Comparison of ENCODE assay signal across 16 cellular contexts in the genomic region with DNA sequence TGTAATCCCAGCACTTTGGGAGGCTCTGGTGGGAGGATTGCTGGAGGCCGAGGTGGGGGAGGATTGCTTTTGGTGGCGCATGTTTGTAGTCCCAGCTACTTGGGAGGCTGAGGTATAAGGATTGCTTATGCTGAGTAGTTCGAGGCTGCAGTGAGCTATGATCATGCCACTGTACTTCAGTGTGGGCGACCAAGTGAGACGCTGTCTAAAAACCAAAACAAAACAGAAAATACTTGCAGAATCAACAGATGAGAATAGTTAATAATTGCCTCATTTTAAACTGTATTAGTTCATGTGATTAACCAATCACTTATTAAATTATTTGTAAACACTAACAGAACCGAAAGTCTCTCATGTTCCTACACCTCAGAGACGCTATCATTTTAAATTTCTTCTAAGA.
DNase-seq lines count a peak whose midpoint lies in the region; ATAC-seq lines count a peak whose summit lies in the region.
"Had no signal": no experiment of that assay in that cellular context is flagged by ENCODE, and none has a peak within 500 bp of the region (broad histone marks: within the 10 kb centered on the region; RNA-seq: fewer than 3 reads in every experiment).

No MANE protein-coding gene starts in this region.

- no peaks in the 10 kb centered on the region for H3K4me1 Mint-ChIP-seq in stimulated activated effector memory CD8-positive, alpha-beta T cell treated with anti-CD3 and anti-CD28 coated beads, Interleukin-12 subunit alpha, Interleukin-12 subunit beta, amount 100 ng/mL, for 72 hours
- H3K4me1 Mint-ChIP-seq: naive thymus-derived CD4-positive, alpha-beta T cell had no signal

- H3K9me3 Mint-ChIP-seq in stimulated activated effector memory CD8-positive, alpha-beta T cell treated with anti-CD3 and anti-CD28 coated beads, Interleukin-12 subunit alpha, Interleukin-12 subunit beta, amount 100 ng/mL, for 72 hours, result no peaks in the 10 kb centered on the region

- DNase-seq in SW 1271 (lab: John Stamatoyannopoulos, UW), result no peak
- no peak for DNase-seq in stimulated activated effector memory CD8-positive, alpha-beta T cell treated with anti-CD3 and anti-CD28 coated beads, Interleukin-12 subunit alpha, Interleukin-12 subunit beta, amount 100 ng/mL, for 72 hours (ENCODE audit: low spot score in 2 of 2)
- DNase-seq in epidermal melanocyte (ENCODE audit: insufficient read length, low spot score), result no peak
- DNase-seq in activated CD4-positive, CD25-positive, alpha-beta regulatory T cell treated with anti-CD3 and anti-CD28 coated beads, Interleukin-2, amount 50 U/mL, for 72 hours, result no peak
- DNase-seq: activated CD4-positive, alpha-beta T cell treated with anti-CD3 and anti-CD28 coated beads for 48 hours; activated T-cell treated with anti-CD3 and anti-CD28 coated beads, Interleukin-2, amount 50 U/mL, for 48 hours; hypothalamus; naive thymus-derived CD4-positive, alpha-beta T cell; NCI-H1694; NCI-H69; retina; trophoblast cell had no signal

- no peak overlapping the region for H3K27ac Mint-ChIP-seq in stimulated activated effector memory CD8-positive, alpha-beta T cell treated with anti-CD3 and anti-CD28 coated beads, Interleukin-12 subunit alpha, Interleukin-12 subunit beta, amount 100 ng/mL, for 72 hours
- H3K27ac Mint-ChIP-seq: naive thymus-derived CD4-positive, alpha-beta T cell had no signal

- ATAC-seq in GM18502 (IDR thresholded peaks at IDR 0.05; ENCODE audit: poor library complexity, unreplicated experiment), result peak; percentile 78
- peak; percentile 96 for ATAC-seq in GM19397 (IDR thresholded peaks at IDR 0.05; ENCODE audit: unreplicated experiment)
- ATAC-seq in HG02642 (IDR thresholded peaks at IDR 0.05; ENCODE audit: poor library complexity, unreplicated experiment), result peak; percentile 92
- ATAC-seq in HG03196 (IDR thresholded peaks at IDR 0.05; ENCODE audit: unreplicated experiment), result peak; percentile 95
- ATAC-seq in stimulated activated effector memory CD8-positive, alpha-beta T cell treated with anti-CD3 and anti-CD28 coated beads, Interleukin-12 subunit alpha, Interleukin-12 subunit beta, amount 100 ng/mL, for 72 hours, result no peak
- ATAC-seq: naive thymus-derived CD4-positive, alpha-beta T cell had no signal

- no peaks in the 10 kb centered on the region for H3K36me3 Mint-ChIP-seq in stimulated activated effector memory CD8-positive, alpha-beta T cell treated with anti-CD3 and anti-CD28 coated beads, Interleukin-12 subunit alpha, Interleukin-12 subunit beta, amount 100 ng/mL, for 72 hours

- no peak overlapping the region for H3K4me3 Mint-ChIP-seq in stimulated activated effector memory CD8-positive, alpha-beta T cell treated with anti-CD3 and anti-CD28 coated beads, Interleukin-12 subunit alpha, Interleukin-12 subunit beta, amount 100 ng/mL, for 72 hours
- H3K4me3 Mint-ChIP-seq: naive thymus-derived CD4-positive, alpha-beta T cell had no signal
